Comparison of ENCODE assay signal across 1 cellular context in genomic region chr1:155326659-155327058, GRCh38.
TF ChIP-seq lines count a peak whose summit lies in the region.

No MANE protein-coding gene starts in this region.

TF ChIP-seq in HEK293, 187 proteins besides CTCF, POLR2A, EP300 and RAD21:
- TF ChIP-seq ZNF426 (tag by site-specific recombination; IDR thresholded peaks at IDR 0.05) (no peak), ZBTB10 (tag by site-specific recombination; IDR thresholded peaks at IDR 0.05) (no peak), ZNF549 (tag by site-specific recombination; IDR thresholded peaks at IDR 0.05) (no peak), ZNF311 (tag by site-specific recombination; IDR thresholded peaks at IDR 0.05; ENCODE audit: borderline replicate concordance) (no peak), ZNF404 (tag by site-specific recombination; IDR thresholded peaks at IDR 0.05) (no peak), ZNF274 (IDR thresholded peaks at IDR 0.05; ENCODE audit: low read length) (no peak), ZNF274 (tag by site-specific recombination; IDR thresholded peaks at IDR 0.05; ENCODE audit: borderline replicate concordance) (no peak), ZBTB8A (tag by site-specific recombination; IDR thresholded peaks at IDR 0.05) (no peak), BCL11B (tag by site-specific recombination; IDR thresholded peaks at IDR 0.05; ENCODE audit: low read depth) (no peak), WT1 (tag by site-specific recombination; IDR thresholded peaks at IDR 0.05) (no peak), ZNF140 (tag by site-specific recombination; IDR thresholded peaks at IDR 0.05) (no peak), ZNF19 (tag by site-specific recombination; IDR thresholded peaks at IDR 0.05; ENCODE audit: low read depth) (no peak), PRDM4 (tag by site-specific recombination; IDR thresholded peaks at IDR 0.05) (no peak)
TF ChIP-seq in HEK293: peak in this region for 0.
